Comparison of ENCODE assay signal across 10 cellular contexts in the genomic region with DNA sequence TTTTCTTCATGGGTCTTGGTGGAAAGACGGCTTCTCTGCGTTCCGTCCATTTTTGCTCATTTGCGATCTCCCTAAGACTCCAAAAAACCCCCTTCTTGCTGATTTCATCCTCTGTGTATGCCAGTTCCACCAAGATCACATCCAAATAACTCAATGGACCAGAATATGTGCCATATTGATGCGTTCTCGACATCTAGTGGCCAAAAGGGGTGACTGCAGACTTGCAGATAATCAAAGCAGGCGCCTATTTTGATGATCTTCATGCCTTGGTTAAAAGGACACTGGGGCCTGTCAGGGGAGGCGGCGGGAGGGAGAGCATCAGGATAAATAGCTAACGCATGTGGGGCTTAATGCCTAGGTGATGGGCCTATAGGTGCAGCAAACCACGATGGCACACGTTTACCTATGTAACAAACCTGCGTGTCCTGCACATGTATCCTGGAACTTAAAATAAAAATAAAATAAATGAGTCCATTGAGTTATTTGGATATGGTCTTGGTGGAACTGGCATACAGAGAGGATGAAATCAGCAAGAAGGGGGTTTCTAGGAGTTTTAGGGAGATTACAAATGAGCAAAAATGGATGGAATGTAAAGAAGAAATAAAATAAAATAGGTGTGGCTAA.
DNase-seq lines count a peak whose midpoint lies in the region; ATAC-seq lines count a peak whose summit lies in the region.
"Had no signal": no experiment of that assay in that cellular context is flagged by ENCODE, and none has a peak within 500 bp of the region (broad histone marks: within the 10 kb centered on the region; RNA-seq: fewer than 3 reads in every experiment).

No MANE protein-coding gene starts in this region.

- H3K36me3 Mint-ChIP-seq in activated T-cell treated with anti-CD3 and anti-CD28 coated beads, Interleukin-2, amount 50 U/mL, for 72 hours (ENCODE audit: insufficient read depth in 2 of 2), result peaks cover 0 to under 1% of the 10 kb centered on the region in 2 donors

- no peak overlapping the region for H3K4me3 ChIP-seq in HAP-1

- DNase-seq in NCI-H2107 treated with DMSO at 0.1 percent for 48 hours (lab: John Stamatoyannopoulos, UW; ENCODE audit: unreplicated experiment) (peak; percentile 21), NCI-H2107 (lab: John Stamatoyannopoulos, UW) (no peak), HAP-1 (ENCODE audit: low spot score in 2 of 2) (peak; percentile 38 to 57), NCI-H2227 (lab: John Stamatoyannopoulos, UW; ENCODE audit: unreplicated experiment) (peak; percentile 45), Right ventricle myocardium superior (no peak), pulmonary artery endothelial cell (ENCODE audit: low read depth, low spot score) (peak; percentile 8)
- peak; percentile 20 to 30 for DNase-seq in activated T-cell treated with anti-CD3 and anti-CD28 coated beads, Interleukin-2, amount 50 U/mL, for 72 hours

- no peaks in the 10 kb centered on the region for H3K36me3 ChIP-seq in HAP-1 (replicated peaks)

- no peaks in the 10 kb centered on the region for H3K4me1 ChIP-seq in HAP-1

- no peaks in the 10 kb centered on the region for H3K9me3 ChIP-seq in HAP-1

- H3K4me3 Mint-ChIP-seq in activated T-cell treated with anti-CD3 and anti-CD28 coated beads, Interleukin-2, amount 50 U/mL, for 72 hours, result no peak overlapping the region
- H3K4me3 Mint-ChIP-seq: CD4-positive, CD25-positive, alpha-beta regulatory T cell had no signal

- no peak overlapping the region for H3K27ac Mint-ChIP-seq in activated T-cell treated with anti-CD3 and anti-CD28 coated beads, Interleukin-2, amount 50 U/mL, for 72 hours
- H3K27ac Mint-ChIP-seq: activated naive CD4-positive, alpha-beta T cell treated with anti-CD3 and anti-CD28 coated beads, Interleukin-2, amount 50 U/mL, for 72 hours; CD4-positive, CD25-positive, alpha-beta regulatory T cell had no signal

- in situ Hi-C loops in HAP-1 (cut with MboI; ENCODE audit: low sequenced_read_pairs), result loop anchor here (5.0 kb wide), 1 partner anchor 95 kb away; no protein-coding TSS in a partner anchor

- ATAC-seq in activated T-cell treated with anti-CD3 and anti-CD28 coated beads, Interleukin-2, amount 50 U/mL, for 72 hours (replicated peaks in 1 of 2), result peak; percentile 49 to 51
- ATAC-seq in Right ventricle myocardium superior (ENCODE audit: poor library complexity), result peak; percentile 90
- no peak for ATAC-seq in GM21786 (IDR thresholded peaks at IDR 0.05; ENCODE audit: unreplicated experiment)
- ATAC-seq: activated naive CD4-positive, alpha-beta T cell treated with anti-CD3 and anti-CD28 coated beads, Interleukin-2, amount 50 U/mL, for 72 hours had no signal

- H3K4me1 Mint-ChIP-seq in activated T-cell treated with anti-CD3 and anti-CD28 coated beads, Interleukin-2, amount 50 U/mL, for 72 hours (ENCODE audit: low read depth), result no peaks in the 10 kb centered on the region
- H3K4me1 Mint-ChIP-seq: CD4-positive, CD25-positive, alpha-beta regulatory T cell had no signal

- H3K27me3 ChIP-seq in HAP-1 (ENCODE audit: low read depth), result no peaks in the 10 kb centered on the region

- H3K9me3 Mint-ChIP-seq in activated T-cell treated with anti-CD3 and anti-CD28 coated beads, Interleukin-2, amount 50 U/mL, for 72 hours, result peaks cover 0 to 2% of the 10 kb centered on the region in 2 donors

- intact Hi-C loops in Right ventricle myocardium superior (cut with DNase I), result loop anchor here (5.0 kb wide), 2 partner anchors 80 to 95 kb away; no protein-coding TSS in a partner anchor

- H3K27me3 Mint-ChIP-seq in activated T-cell treated with anti-CD3 and anti-CD28 coated beads, Interleukin-2, amount 50 U/mL, for 72 hours (ENCODE audit: low read depth), result no peaks in the 10 kb centered on the region
- H3K27me3 Mint-ChIP-seq: CD4-positive, CD25-positive, alpha-beta regulatory T cell had no signal

Comparison
In these comparisons a context has a peak if more than half of its experiments do, and no peak if none do; other contexts are left out.
1. DNase-seq: peak in NCI-H2107 treated with DMSO at 0.1 percent for 48 hours (single experiment), HAP-1 (2 of 2), NCI-H2227 (single experiment), activated T-cell treated with anti-CD3 and anti-CD28 coated beads, Interleukin-2, amount 50 U/mL, for 72 hours (2 of 2) and pulmonary artery endothelial cell (single experiment); none in NCI-H2107 (single experiment) and Right ventricle myocardium superior (single experiment).